In the genomic region with DNA sequence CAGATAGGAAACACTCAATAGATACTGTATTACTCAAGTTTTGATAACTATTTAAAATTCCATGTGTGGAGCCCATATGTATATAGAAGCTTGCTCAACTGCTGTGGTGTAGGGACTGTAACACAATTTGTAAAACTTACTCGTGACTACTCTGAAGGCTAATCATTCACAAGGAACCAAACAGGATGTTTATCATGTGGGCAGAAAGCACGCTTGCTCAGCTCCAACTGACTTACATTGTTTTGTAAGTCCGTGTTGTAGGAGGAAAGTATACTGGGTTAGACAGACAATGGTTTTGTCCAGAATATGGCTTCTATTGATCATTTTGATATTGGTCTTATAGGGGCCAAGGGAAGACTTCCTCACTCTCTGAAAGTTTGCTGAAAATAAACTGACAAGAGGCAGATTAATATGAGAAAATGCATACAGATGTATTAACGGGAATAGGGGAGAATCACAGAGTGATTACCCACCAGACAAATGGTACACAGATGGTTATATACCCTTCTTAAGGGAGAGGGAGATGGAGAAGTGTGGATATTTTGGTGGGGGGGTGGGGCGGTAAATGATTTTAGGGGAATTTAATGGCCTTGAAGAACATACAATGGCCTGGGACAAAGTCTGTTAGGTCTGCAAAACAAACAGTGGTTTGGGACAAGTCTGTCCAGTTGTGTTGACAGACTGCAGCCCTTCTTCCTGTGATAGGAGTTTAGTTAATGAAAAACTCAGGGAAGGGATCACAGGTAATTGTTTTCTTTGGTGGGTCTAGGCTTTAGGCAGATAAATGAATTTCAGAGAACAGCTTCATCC, we compare ENCODE assay signal across 1 cellular context.
TF ChIP-seq lines count a peak whose summit lies in the region.

No MANE protein-coding gene starts in this region.

TF ChIP-seq in HepG2, 621 proteins besides CTCF, POLR2A, EP300 and RAD21 (continued from another document and continues in another):
- TF ChIP-seq, protein P1, sequence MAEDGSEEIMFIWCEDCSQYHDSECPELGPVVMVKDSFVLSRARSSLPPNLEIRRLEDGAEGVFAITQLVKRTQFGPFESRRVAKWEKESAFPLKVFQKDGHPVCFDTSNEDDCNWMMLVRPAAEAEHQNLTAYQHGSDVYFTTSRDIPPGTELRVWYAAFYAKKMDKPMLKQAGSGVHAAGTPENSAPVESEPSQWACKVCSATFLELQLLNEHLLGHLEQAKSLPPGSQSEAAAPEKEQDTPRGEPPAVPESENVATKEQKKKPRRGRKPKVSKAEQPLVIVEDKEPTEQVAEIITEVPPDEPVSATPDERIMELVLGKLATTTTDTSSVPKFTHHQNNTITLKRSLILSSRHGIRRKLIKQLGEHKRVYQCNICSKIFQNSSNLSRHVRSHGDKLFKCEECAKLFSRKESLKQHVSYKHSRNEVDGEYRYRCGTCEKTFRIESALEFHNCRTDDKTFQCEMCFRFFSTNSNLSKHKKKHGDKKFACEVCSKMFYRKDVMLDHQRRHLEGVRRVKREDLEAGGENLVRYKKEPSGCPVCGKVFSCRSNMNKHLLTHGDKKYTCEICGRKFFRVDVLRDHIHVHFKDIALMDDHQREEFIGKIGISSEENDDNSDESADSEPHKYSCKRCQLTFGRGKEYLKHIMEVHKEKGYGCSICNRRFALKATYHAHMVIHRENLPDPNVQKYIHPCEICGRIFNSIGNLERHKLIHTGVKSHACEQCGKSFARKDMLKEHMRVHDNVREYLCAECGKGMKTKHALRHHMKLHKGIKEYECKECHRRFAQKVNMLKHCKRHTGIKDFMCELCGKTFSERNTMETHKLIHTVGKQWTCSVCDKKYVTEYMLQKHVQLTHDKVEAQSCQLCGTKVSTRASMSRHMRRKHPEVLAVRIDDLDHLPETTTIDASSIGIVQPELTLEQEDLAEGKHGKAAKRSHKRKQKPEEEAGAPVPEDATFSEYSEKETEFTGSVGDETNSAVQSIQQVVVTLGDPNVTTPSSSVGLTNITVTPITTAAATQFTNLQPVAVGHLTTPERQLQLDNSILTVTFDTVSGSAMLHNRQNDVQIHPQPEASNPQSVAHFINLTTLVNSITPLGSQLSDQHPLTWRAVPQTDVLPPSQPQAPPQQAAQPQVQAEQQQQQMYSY (CRISPR knock-in tag; IDR thresholded peaks at IDR 0.05) = no peak; the same call in 1 of the 2 replicates
- TF ChIP-seq, protein P2, sequence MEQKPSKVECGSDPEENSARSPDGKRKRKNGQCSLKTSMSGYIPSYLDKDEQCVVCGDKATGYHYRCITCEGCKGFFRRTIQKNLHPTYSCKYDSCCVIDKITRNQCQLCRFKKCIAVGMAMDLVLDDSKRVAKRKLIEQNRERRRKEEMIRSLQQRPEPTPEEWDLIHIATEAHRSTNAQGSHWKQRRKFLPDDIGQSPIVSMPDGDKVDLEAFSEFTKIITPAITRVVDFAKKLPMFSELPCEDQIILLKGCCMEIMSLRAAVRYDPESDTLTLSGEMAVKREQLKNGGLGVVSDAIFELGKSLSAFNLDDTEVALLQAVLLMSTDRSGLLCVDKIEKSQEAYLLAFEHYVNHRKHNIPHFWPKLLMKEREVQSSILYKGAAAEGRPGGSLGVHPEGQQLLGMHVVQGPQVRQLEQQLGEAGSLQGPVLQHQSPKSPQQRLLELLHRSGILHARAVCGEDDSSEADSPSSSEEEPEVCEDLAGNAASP (CRISPR knock-in tag; IDR thresholded peaks at IDR 0.05; ENCODE audit: borderline replicate concordance) = peak; percentile 23; the same call in 1 of the 2 replicates
- TF ChIP-seq ZBTB20 (CRISPR knock-in tag; IDR thresholded peaks at IDR 0.05; ENCODE audit: borderline replicate concordance, low read depth) (peak; percentile 70; the same call in 1 of the 2 replicates), CEBPG (CRISPR knock-in tag; IDR thresholded peaks at IDR 0.05) (peak; percentile 87), ZNF343 (CRISPR knock-in tag; IDR thresholded peaks at IDR 0.05) (peak; percentile 81; the same call in 1 of the 2 replicates), ZNF652 (CRISPR knock-in tag; IDR thresholded peaks at IDR 0.05; ENCODE audit: borderline replicate concordance, low read depth) (peak; percentile 9; the same call in 1 of the 2 replicates), NCOR1 (IDR thresholded peaks at IDR 0.05; ENCODE audit: borderline replicate concordance, low read length) (peak; percentile 92), NR2F6 (IDR thresholded peaks at IDR 0.05) (peak; percentile 53), NR2F6 (CRISPR knock-in tag; IDR thresholded peaks at IDR 0.05) (peak; percentile 79), DNMT3B (CRISPR knock-in tag; conservative IDR thresholded peaks at IDR 0.05) (no peak), CREB1 (IDR thresholded peaks at IDR 0.05) (no peak), CREB1 (CRISPR knock-in tag; IDR thresholded peaks at IDR 0.05) (peak; percentile 77), ATF1 (CRISPR knock-in tag; IDR thresholded peaks at IDR 0.05) (peak; percentile 79), MAF1 (CRISPR knock-in tag; IDR thresholded peaks at IDR 0.05; ENCODE audit: borderline replicate concordance) (no peak), DMAP1 (CRISPR knock-in tag; IDR thresholded peaks at IDR 0.05) (peak; percentile 69; the same call in 1 of the 2 replicates), REPIN1 (CRISPR knock-in tag; IDR thresholded peaks at IDR 0.05; ENCODE audit: borderline replicate concordance, low read depth) (no peak), PLRG1 (conservative IDR thresholded peaks at IDR 0.05) (no peak), ZNF709 (CRISPR knock-in tag; IDR thresholded peaks at IDR 0.05) (no peak), MXD4 (CRISPR knock-in tag; IDR thresholded peaks at IDR 0.05) (peak; percentile 47; the same call in 1 of the 2 replicates), RORA (CRISPR knock-in tag; IDR thresholded peaks at IDR 0.05) (0 out of 2 replicates have a peak, but pooled peaks have one; percentile 49), FOXA1 (IDR thresholded peaks at IDR 0.05) (peak; percentile 77; the same call in 1 of the 2 replicates), FOXA1 (CRISPR knock-in tag; IDR thresholded peaks at IDR 0.05) (peak; percentile 98), NR2C2 (CRISPR knock-in tag; IDR thresholded peaks at IDR 0.05; ENCODE audit: borderline replicate concordance) (peak; percentile 31; the same call in 1 of the 2 replicates), HOXA5 (CRISPR knock-in tag; IDR thresholded peaks at IDR 0.05) (no peak), BRCA1 (CRISPR knock-in tag; IDR thresholded peaks at IDR 0.05) (no peak), ZSCAN21 (CRISPR knock-in tag; IDR thresholded peaks at IDR 0.05; ENCODE audit: borderline replicate concordance) (0 out of 2 replicates have a peak, but pooled peaks have one; percentile 25), KLF11 (CRISPR knock-in tag; IDR thresholded peaks at IDR 0.05) (no peak), SP2 (CRISPR knock-in tag; IDR thresholded peaks at IDR 0.05) (no peak)
- TF ChIP-seq, protein P3, sequence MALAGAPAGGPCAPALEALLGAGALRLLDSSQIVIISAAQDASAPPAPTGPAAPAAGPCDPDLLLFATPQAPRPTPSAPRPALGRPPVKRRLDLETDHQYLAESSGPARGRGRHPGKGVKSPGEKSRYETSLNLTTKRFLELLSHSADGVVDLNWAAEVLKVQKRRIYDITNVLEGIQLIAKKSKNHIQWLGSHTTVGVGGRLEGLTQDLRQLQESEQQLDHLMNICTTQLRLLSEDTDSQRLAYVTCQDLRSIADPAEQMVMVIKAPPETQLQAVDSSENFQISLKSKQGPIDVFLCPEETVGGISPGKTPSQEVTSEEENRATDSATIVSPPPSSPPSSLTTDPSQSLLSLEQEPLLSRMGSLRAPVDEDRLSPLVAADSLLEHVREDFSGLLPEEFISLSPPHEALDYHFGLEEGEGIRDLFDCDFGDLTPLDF (CRISPR knock-in tag; IDR thresholded peaks at IDR 0.05) = no peak
- TF ChIP-seq, protein P4, sequence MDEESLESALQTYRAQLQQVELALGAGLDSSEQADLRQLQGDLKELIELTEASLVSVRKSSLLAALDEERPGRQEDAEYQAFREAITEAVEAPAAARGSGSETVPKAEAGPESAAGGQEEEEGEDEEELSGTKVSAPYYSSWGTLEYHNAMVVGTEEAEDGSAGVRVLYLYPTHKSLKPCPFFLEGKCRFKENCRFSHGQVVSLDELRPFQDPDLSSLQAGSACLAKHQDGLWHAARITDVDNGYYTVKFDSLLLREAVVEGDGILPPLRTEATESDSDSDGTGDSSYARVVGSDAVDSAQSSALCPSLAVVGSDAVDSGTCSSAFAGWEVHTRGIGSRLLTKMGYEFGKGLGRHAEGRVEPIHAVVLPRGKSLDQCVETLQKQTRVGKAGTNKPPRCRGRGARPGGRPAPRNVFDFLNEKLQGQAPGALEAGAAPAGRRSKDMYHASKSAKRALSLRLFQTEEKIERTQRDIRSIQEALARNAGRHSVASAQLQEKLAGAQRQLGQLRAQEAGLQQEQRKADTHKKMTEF (CRISPR knock-in tag; IDR thresholded peaks at IDR 0.05) = peak; percentile 80
- TF ChIP-seq, protein P5, sequence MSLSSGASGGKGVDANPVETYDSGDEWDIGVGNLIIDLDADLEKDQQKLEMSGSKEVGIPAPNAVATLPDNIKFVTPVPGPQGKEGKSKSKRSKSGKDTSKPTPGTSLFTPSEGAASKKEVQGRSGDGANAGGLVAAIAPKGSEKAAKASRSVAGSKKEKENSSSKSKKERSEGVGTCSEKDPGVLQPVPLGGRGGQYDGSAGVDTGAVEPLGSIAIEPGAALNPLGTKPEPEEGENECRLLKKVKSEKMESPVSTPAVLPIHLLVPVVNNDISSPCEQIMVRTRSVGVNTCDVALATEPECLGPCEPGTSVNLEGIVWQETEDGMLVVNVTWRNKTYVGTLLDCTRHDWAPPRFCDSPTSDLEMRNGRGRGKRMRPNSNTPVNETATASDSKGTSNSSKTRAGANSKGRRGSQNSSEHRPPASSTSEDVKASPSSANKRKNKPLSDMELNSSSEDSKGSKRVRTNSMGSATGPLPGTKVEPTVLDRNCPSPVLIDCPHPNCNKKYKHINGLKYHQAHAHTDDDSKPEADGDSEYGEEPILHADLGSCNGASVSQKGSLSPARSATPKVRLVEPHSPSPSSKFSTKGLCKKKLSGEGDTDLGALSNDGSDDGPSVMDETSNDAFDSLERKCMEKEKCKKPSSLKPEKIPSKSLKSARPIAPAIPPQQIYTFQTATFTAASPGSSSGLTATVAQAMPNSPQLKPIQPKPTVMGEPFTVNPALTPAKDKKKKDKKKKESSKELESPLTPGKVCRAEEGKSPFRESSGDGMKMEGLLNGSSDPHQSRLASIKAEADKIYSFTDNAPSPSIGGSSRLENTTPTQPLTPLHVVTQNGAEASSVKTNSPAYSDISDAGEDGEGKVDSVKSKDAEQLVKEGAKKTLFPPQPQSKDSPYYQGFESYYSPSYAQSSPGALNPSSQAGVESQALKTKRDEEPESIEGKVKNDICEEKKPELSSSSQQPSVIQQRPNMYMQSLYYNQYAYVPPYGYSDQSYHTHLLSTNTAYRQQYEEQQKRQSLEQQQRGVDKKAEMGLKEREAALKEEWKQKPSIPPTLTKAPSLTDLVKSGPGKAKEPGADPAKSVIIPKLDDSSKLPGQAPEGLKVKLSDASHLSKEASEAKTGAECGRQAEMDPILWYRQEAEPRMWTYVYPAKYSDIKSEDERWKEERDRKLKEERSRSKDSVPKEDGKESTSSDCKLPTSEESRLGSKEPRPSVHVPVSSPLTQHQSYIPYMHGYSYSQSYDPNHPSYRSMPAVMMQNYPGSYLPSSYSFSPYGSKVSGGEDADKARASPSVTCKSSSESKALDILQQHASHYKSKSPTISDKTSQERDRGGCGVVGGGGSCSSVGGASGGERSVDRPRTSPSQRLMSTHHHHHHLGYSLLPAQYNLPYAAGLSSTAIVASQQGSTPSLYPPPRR (CRISPR knock-in tag; IDR thresholded peaks at IDR 0.05; ENCODE audit: borderline replicate concordance) = peak; percentile 92
- TF ChIP-seq, protein P6, sequence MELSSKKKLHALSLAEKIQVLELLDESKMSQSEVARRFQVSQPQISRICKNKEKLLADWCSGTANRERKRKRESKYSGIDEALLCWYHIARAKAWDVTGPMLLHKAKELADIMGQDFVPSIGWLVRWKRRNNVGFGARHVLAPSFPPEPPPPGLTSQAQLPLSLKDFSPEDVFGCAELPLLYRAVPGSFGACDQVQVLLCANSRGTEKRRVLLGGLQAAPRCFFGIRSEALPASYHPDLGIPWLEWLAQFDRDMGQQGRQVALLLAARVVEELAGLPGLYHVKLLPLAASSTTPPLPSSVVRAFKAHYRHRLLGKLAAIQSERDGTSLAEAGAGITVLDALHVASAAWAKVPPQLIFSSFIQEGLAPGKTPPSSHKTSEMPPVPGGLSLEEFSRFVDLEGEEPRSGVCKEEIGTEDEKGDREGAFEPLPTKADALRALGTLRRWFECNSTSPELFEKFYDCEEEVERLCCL (CRISPR knock-in tag; IDR thresholded peaks at IDR 0.05; ENCODE audit: borderline replicate concordance) = no peak
- TF ChIP-seq, protein P7, sequence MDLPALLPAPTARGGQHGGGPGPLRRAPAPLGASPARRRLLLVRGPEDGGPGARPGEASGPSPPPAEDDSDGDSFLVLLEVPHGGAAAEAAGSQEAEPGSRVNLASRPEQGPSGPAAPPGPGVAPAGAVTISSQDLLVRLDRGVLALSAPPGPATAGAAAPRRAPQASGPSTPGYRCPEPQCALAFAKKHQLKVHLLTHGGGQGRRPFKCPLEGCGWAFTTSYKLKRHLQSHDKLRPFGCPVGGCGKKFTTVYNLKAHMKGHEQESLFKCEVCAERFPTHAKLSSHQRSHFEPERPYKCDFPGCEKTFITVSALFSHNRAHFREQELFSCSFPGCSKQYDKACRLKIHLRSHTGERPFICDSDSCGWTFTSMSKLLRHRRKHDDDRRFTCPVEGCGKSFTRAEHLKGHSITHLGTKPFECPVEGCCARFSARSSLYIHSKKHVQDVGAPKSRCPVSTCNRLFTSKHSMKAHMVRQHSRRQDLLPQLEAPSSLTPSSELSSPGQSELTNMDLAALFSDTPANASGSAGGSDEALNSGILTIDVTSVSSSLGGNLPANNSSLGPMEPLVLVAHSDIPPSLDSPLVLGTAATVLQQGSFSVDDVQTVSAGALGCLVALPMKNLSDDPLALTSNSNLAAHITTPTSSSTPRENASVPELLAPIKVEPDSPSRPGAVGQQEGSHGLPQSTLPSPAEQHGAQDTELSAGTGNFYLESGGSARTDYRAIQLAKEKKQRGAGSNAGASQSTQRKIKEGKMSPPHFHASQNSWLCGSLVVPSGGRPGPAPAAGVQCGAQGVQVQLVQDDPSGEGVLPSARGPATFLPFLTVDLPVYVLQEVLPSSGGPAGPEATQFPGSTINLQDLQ (CRISPR knock-in tag; IDR thresholded peaks at IDR 0.05) = no peak
- TF ChIP-seq, protein P8, sequence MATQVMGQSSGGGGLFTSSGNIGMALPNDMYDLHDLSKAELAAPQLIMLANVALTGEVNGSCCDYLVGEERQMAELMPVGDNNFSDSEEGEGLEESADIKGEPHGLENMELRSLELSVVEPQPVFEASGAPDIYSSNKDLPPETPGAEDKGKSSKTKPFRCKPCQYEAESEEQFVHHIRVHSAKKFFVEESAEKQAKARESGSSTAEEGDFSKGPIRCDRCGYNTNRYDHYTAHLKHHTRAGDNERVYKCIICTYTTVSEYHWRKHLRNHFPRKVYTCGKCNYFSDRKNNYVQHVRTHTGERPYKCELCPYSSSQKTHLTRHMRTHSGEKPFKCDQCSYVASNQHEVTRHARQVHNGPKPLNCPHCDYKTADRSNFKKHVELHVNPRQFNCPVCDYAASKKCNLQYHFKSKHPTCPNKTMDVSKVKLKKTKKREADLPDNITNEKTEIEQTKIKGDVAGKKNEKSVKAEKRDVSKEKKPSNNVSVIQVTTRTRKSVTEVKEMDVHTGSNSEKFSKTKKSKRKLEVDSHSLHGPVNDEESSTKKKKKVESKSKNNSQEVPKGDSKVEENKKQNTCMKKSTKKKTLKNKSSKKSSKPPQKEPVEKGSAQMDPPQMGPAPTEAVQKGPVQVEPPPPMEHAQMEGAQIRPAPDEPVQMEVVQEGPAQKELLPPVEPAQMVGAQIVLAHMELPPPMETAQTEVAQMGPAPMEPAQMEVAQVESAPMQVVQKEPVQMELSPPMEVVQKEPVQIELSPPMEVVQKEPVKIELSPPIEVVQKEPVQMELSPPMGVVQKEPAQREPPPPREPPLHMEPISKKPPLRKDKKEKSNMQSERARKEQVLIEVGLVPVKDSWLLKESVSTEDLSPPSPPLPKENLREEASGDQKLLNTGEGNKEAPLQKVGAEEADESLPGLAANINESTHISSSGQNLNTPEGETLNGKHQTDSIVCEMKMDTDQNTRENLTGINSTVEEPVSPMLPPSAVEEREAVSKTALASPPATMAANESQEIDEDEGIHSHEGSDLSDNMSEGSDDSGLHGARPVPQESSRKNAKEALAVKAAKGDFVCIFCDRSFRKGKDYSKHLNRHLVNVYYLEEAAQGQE (IDR thresholded peaks at IDR 0.05; ENCODE audit: borderline replicate concordance in 1 of 2, low read depth in 1 of 2, low read length in 2 of 2) = peak in 1 of 2 experiments; percentile 79; a peak in 2 of 4 replicates
